In the genomic region with DNA sequence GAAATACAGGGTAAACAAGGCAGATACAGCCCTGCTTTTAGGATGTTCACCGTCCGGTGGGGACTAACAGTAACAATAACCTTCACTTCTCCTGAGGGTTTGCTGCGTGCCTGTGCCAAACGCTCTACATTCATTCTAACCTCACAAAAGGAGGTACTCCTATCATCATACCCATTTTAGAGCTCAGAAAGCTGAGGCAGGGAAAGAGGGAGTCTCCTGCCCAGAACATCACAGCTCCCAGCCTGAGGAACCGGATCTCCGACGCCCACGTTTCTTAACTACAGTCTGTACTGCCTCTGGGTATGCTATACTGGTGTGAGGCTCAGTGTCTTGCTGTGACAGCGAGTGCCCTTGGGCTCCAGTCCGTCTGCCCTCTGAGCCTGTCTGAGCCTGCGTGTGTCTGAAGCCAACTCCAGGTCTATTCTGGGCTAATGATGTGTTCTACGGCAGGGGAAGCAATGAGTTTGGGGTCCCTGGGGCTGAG, we compare ENCODE assay signal across 1 cellular context.
TF ChIP-seq lines count a peak whose summit lies in the region.

No MANE protein-coding gene starts in this region.

TF ChIP-seq in endothelial cell of umbilical vein, 7 proteins besides CTCF, POLR2A, EP300 and RAD21 (continued from another document):
- TF ChIP-seq MAX (IDR thresholded peaks at IDR 0.05; ENCODE audit: insufficient read depth, insufficient read length) (no peak), MYC (IDR thresholded peaks at IDR 0.05; ENCODE audit: low read depth, low read length) (no peak), GATA2 (IDR thresholded peaks at IDR 0.05; ENCODE audit: insufficient read depth, insufficient read length, low read depth, low read length) (no peak), POLR2AphosphoS5 (IDR thresholded peaks at IDR 0.05; ENCODE audit: insufficient read depth, low read depth, low read length) (no peak), JUN (IDR thresholded peaks at IDR 0.05; ENCODE audit: borderline replicate concordance, insufficient read depth, insufficient read length, low read depth) (no peak), FOS (IDR thresholded peaks at IDR 0.05; ENCODE audit: borderline replicate concordance, insufficient read depth, low read length) (no peak)
